In genomic region chr20:38447931-38448675, GRCh38 we compare ENCODE assay signal across 9 cellular contexts. TPM values are rescaled to one million over a fixed set of nuclear protein-coding genes. Genes with fewer than 3 reads are reported as not detected.
DNase-seq lines count a peak whose midpoint lies in the region; ATAC-seq and TF ChIP-seq lines count a peak whose summit lies in the region.
"Had no signal": no experiment of that assay in that cellular context is flagged by ENCODE, and none has a peak within 500 bp of the region (broad histone marks: within the 10 kb centered on the region; RNA-seq: fewer than 3 reads in every experiment).

No MANE protein-coding gene starts in this region.

- peak overlapping the region; percentile 78 for H3K4me3 Mint-ChIP-seq in mesothelial cell of epicardium

- H3K27ac ChIP-seq in VCaP (peak overlapping the region; percentile 92), left lung (no peak overlapping the region)

- no peaks in the 10 kb centered on the region for H3K27me3 ChIP-seq in left lung

- DNase-seq in DMS53 treated with DMSO at 0.1 percent for 48 hours (lab: John Stamatoyannopoulos, UW; ENCODE audit: unreplicated experiment) (peak; percentile 13), mesothelial cell of epicardium (ENCODE audit: low spot score in 2 of 2, unreplicated experiment in 2 of 2) (no peak), NCI-H1417 (lab: John Stamatoyannopoulos, UW) (no peak), left lung (no peak)
- no peak for DNase-seq in stimulated activated CD4-positive, alpha-beta T cell treated with anti-CD3 and anti-CD28 coated beads, Interleukin-4, amount 100 ng/mL, for 24 hours

- no peaks in the 10 kb centered on the region for H3K9me3 ChIP-seq in left lung
- H3K9me3 ChIP-seq: thoracic aorta had no signal

- H3K9me3 Mint-ChIP-seq in mesothelial cell of epicardium, result no peaks in the 10 kb centered on the region

- H3K36me3 ChIP-seq in left lung, result peaks cover 0 to 25% of the 10 kb centered on the region in 2 donors

- peak overlapping the region; percentile 67 for H3K27ac Mint-ChIP-seq in mesothelial cell of epicardium

- H3K4me3 ChIP-seq in left lung, result no peak overlapping the region

- no peaks in the 10 kb centered on the region for H3K27me3 Mint-ChIP-seq in mesothelial cell of epicardium (ENCODE audit: low read depth)

- H3K4me1 ChIP-seq in left lung, result peaks cover 7 to 14% of the 10 kb centered on the region in 2 donors

- H3K36me3 Mint-ChIP-seq in mesothelial cell of epicardium, result peaks cover 28% of the 10 kb centered on the region

- ATAC-seq in HG03196 (IDR thresholded peaks at IDR 0.05; ENCODE audit: unreplicated experiment) (peak; percentile 38), left lung (no peak), GM21360 (IDR thresholded peaks at IDR 0.05; ENCODE audit: unreplicated experiment) (no peak)

- H3K4me1 Mint-ChIP-seq in mesothelial cell of epicardium, result peaks cover 20% of the 10 kb centered on the region

- intact Hi-C loops in left lung (cut with DNase I), result no loop called here

- no peak for TF ChIP-seq CTCF in VCaP (conservative IDR thresholded peaks at IDR 0.05)
- TF ChIP-seq CTCF in mesothelial cell of epicardium (IDR thresholded peaks at IDR 0.05; ENCODE audit: unreplicated experiment), result no peak
- TF ChIP-seq CTCF in left lung (IDR thresholded peaks at IDR 0.05), result no peak

RNA-seq across cellular contexts. Expression of gene SNHG17, which starts 13.0 kb away (rescaled TPM):
- 49.4 to 54.0 TPM (median 51.1 TPM) in 3 replicates for total RNA-seq in mesothelial cell of epicardium
- 10 to 100 TPM; 12.1 to 28.1 TPM for total RNA-seq in left lung

RNA-seq across cellular contexts. Expression of gene RALGAPB, which starts 24.5 kb away (rescaled TPM):
- 42.2 to 45.4 TPM (median 43.5 TPM) in 3 replicates for total RNA-seq in mesothelial cell of epicardium
- 10 to 100 TPM; 29.6 to 36.8 TPM for total RNA-seq in left lung
